1 cellular context compared by ENCODE assay signal in the genomic region with DNA sequence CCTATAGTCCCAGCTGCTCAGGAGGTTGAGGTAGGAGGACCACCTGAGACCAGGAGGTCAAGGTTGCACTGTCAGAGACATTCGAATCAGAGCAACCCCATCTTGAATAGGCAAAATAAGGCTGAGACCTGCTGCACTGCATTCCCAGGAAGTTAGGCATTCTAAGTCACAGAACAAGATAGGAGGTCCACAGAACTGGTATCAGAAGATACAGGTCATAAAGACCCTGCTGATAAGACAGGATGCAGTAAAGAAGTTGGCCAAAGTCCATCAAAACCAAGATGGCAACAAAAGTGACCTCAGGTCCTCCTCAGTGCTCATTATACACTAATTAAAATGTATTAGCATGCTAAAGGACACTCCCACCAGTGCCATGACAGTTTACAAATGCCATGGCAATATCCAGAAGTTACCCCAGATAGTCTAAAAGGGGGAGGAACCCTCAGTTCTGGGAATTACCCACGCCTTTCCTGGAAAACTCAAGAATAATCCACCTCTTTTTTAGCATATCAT.
TF ChIP-seq lines count a peak whose summit lies in the region.

No MANE protein-coding gene starts in this region.

TF ChIP-seq in K562, 482 proteins besides CTCF, POLR2A, EP300 and RAD21 (continued from another document and continues in another):
- TF ChIP-seq, protein P1, sequence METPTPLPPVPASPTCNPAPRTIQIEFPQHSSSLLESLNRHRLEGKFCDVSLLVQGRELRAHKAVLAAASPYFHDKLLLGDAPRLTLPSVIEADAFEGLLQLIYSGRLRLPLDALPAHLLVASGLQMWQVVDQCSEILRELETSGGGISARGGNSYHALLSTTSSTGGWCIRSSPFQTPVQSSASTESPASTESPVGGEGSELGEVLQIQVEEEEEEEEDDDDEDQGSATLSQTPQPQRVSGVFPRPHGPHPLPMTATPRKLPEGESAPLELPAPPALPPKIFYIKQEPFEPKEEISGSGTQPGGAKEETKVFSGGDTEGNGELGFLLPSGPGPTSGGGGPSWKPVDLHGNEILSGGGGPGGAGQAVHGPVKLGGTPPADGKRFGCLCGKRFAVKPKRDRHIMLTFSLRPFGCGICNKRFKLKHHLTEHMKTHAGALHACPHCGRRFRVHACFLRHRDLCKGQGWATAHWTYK (CRISPR knock-in tag; IDR thresholded peaks at IDR 0.05), result no peak; the same call in 1 of the 2 replicates
- TF ChIP-seq, protein P2, sequence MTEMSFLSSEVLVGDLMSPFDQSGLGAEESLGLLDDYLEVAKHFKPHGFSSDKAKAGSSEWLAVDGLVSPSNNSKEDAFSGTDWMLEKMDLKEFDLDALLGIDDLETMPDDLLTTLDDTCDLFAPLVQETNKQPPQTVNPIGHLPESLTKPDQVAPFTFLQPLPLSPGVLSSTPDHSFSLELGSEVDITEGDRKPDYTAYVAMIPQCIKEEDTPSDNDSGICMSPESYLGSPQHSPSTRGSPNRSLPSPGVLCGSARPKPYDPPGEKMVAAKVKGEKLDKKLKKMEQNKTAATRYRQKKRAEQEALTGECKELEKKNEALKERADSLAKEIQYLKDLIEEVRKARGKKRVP (CRISPR knock-in tag; IDR thresholded peaks at IDR 0.05), result 0 out of 2 replicates have a peak, but pooled peaks have one; percentile 54
- TF ChIP-seq ZNF175 (CRISPR knock-in tag; IDR thresholded peaks at IDR 0.05; ENCODE audit: low read depth) (no peak), ZBED1 (IDR thresholded peaks at IDR 0.05) (no peak), BCL6 (CRISPR knock-in tag; IDR thresholded peaks at IDR 0.05) (peak; percentile 38; the same call in 1 of the 2 replicates), ELF2 (CRISPR knock-in tag; IDR thresholded peaks at IDR 0.05) (no peak), MCM3 (IDR thresholded peaks at IDR 0.05) (no peak), PPARD (CRISPR knock-in tag; IDR thresholded peaks at IDR 0.05) (no peak), MEF2A (IDR thresholded peaks at IDR 0.05; ENCODE audit: control insufficient read depth, low read depth, low read length) (no peak), HIVEP1 (CRISPR knock-in tag; IDR thresholded peaks at IDR 0.05) (0 out of 2 replicates have a peak, but pooled peaks have one; percentile 51), RBM39 (optimal IDR thresholded peaks at IDR 0.05; ENCODE audit: low read depth, low read length) (no peak), MEIS2 (IDR thresholded peaks at IDR 0.05; ENCODE audit: partially characterized antibody) (peak; percentile 15), NFIX (CRISPR knock-in tag; IDR thresholded peaks at IDR 0.05; ENCODE audit: low read depth) (no peak), NR2C1 (IDR thresholded peaks at IDR 0.05) (no peak), NR2C1 (tag; IDR thresholded peaks at IDR 0.05) (peak; percentile 12; the same call in 1 of the 2 replicates), GABPA (tag; conservative IDR thresholded peaks at IDR 0.05; ENCODE audit: low read depth) (peak; percentile 39; the same call in 1 of the 2 replicates), DMBX1 (CRISPR knock-in tag; IDR thresholded peaks at IDR 0.05; ENCODE audit: borderline replicate concordance) (no peak), MAZ (CRISPR knock-in tag; conservative IDR thresholded peaks at IDR 0.05 in 1 of 2, IDR thresholded peaks at IDR 0.05 in 1 of 2) (peak in 1 of 2 experiments; percentile 5; a peak in 1 of 4 replicates), RNF2 (IDR thresholded peaks at IDR 0.05) (no peak; the same call in 1 of the 2 replicates), CBX8 (IDR thresholded peaks at IDR 0.05; ENCODE audit: borderline replicate concordance, extremely low read depth, low read depth, low read length, poor library complexity, severe bottlenecking) (no peak), ZNF311 (CRISPR knock-in tag; IDR thresholded peaks at IDR 0.05) (peak; percentile 43; the same call in 1 of the 2 replicates), MTA1 (IDR thresholded peaks at IDR 0.05; ENCODE audit: borderline replicate concordance) (no peak), ZNF766 (CRISPR knock-in tag; conservative IDR thresholded peaks at IDR 0.05) (peak; percentile 72), POU5F1 (IDR thresholded peaks at IDR 0.05; ENCODE audit: borderline replicate concordance, low read depth, low read length, partially characterized antibody) (no peak), SMARCA5 (IDR thresholded peaks at IDR 0.05) (no peak), GTF2F1 (IDR thresholded peaks at IDR 0.05; ENCODE audit: low read depth, low read length) (no peak), ESRRA (IDR thresholded peaks at IDR 0.05; ENCODE audit: borderline replicate concordance, low read depth) (no peak), ZNF507 (tag; conservative IDR thresholded peaks at IDR 0.05) (no peak), NCOR1 (IDR thresholded peaks at IDR 0.05) (peak; percentile 43), KDM4B (IDR thresholded peaks at IDR 0.05; ENCODE audit: borderline replicate concordance in 2 of 2, low read depth in 1 of 2) (no peak), HNRNPH1 (optimal IDR thresholded peaks at IDR 0.05; ENCODE audit: low read depth, low read length) (no peak), ZNF668 (CRISPR knock-in tag; IDR thresholded peaks at IDR 0.05) (no peak), PRMT5 (CRISPR knock-in tag; IDR thresholded peaks at IDR 0.05) (no peak), NR2F6 (CRISPR knock-in tag; IDR thresholded peaks at IDR 0.05) (no peak), SETDB1 (IDR thresholded peaks at IDR 0.05; ENCODE audit: low read length) (no peak), FOS (IDR thresholded peaks at IDR 0.05; ENCODE audit: extremely low read depth, insufficient read length) (no peak), ZNF197 (CRISPR knock-in tag; IDR thresholded peaks at IDR 0.05; ENCODE audit: low read depth) (peak; percentile 78; the same call in 1 of the 2 replicates), PHB (CRISPR knock-in tag; IDR thresholded peaks at IDR 0.05) (no peak)
- TF ChIP-seq, protein P3, sequence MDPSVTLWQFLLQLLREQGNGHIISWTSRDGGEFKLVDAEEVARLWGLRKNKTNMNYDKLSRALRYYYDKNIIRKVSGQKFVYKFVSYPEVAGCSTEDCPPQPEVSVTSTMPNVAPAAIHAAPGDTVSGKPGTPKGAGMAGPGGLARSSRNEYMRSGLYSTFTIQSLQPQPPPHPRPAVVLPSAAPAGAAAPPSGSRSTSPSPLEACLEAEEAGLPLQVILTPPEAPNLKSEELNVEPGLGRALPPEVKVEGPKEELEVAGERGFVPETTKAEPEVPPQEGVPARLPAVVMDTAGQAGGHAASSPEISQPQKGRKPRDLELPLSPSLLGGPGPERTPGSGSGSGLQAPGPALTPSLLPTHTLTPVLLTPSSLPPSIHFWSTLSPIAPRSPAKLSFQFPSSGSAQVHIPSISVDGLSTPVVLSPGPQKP (CRISPR knock-in tag; IDR thresholded peaks at IDR 0.05), result no peak
- TF ChIP-seq, protein P4, sequence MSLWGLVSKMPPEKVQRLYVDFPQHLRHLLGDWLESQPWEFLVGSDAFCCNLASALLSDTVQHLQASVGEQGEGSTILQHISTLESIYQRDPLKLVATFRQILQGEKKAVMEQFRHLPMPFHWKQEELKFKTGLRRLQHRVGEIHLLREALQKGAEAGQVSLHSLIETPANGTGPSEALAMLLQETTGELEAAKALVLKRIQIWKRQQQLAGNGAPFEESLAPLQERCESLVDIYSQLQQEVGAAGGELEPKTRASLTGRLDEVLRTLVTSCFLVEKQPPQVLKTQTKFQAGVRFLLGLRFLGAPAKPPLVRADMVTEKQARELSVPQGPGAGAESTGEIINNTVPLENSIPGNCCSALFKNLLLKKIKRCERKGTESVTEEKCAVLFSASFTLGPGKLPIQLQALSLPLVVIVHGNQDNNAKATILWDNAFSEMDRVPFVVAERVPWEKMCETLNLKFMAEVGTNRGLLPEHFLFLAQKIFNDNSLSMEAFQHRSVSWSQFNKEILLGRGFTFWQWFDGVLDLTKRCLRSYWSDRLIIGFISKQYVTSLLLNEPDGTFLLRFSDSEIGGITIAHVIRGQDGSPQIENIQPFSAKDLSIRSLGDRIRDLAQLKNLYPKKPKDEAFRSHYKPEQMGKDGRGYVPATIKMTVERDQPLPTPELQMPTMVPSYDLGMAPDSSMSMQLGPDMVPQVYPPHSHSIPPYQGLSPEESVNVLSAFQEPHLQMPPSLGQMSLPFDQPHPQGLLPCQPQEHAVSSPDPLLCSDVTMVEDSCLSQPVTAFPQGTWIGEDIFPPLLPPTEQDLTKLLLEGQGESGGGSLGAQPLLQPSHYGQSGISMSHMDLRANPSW (CRISPR knock-in tag; IDR thresholded peaks at IDR 0.05), result no peak
- TF ChIP-seq, protein P5, sequence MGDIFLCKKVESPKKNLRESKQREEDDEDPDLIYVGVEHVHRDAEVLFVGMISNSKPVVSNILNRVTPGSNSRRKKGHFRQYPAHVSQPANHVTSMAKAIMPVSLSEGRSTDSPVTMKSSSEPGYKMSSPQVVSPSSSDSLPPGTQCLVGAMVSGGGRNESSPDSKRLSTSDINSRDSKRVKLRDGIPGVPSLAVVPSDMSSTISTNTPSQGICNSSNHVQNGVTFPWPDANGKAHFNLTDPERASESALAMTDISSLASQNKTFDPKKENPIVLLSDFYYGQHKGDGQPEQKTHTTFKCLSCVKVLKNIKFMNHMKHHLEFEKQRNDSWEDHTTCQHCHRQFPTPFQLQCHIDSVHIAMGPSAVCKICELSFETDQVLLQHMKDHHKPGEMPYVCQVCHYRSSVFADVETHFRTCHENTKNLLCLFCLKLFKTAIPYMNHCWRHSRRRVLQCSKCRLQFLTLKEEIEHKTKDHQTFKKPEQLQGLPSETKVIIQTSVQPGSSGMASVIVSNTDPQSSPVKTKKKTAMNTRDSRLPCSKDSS (IDR thresholded peaks at IDR 0.05; ENCODE audit: low read depth, partially characterized antibody), result no peak
- TF ChIP-seq, protein P6, sequence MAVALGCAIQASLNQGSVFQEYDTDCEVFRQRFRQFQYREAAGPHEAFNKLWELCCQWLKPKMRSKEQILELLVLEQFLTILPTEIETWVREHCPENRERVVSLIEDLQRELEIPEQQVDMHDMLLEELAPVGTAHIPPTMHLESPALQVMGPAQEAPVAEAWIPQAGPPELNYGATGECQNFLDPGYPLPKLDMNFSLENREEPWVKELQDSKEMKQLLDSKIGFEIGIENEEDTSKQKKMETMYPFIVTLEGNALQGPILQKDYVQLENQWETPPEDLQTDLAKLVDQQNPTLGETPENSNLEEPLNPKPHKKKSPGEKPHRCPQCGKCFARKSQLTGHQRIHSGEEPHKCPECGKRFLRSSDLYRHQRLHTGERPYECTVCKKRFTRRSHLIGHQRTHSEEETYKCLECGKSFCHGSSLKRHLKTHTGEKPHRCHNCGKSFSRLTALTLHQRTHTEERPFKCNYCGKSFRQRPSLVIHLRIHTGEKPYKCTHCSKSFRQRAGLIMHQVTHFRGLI (CRISPR knock-in tag; IDR thresholded peaks at IDR 0.05), result peak; percentile 25; the same call in 1 of the 2 replicates
- TF ChIP-seq, protein P7, sequence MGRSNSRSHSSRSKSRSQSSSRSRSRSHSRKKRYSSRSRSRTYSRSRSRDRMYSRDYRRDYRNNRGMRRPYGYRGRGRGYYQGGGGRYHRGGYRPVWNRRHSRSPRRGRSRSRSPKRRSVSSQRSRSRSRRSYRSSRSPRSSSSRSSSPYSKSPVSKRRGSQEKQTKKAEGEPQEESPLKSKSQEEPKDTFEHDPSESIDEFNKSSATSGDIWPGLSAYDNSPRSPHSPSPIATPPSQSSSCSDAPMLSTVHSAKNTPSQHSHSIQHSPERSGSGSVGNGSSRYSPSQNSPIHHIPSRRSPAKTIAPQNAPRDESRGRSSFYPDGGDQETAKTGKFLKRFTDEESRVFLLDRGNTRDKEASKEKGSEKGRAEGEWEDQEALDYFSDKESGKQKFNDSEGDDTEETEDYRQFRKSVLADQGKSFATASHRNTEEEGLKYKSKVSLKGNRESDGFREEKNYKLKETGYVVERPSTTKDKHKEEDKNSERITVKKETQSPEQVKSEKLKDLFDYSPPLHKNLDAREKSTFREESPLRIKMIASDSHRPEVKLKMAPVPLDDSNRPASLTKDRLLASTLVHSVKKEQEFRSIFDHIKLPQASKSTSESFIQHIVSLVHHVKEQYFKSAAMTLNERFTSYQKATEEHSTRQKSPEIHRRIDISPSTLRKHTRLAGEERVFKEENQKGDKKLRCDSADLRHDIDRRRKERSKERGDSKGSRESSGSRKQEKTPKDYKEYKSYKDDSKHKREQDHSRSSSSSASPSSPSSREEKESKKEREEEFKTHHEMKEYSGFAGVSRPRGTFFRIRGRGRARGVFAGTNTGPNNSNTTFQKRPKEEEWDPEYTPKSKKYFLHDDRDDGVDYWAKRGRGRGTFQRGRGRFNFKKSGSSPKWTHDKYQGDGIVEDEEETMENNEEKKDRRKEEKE (IDR thresholded peaks at IDR 0.05; ENCODE audit: borderline replicate concordance in 1 of 2, control insufficient read depth in 1 of 2, low read depth in 2 of 2, low read length in 1 of 2), result no peak
- TF ChIP-seq, protein P8, sequence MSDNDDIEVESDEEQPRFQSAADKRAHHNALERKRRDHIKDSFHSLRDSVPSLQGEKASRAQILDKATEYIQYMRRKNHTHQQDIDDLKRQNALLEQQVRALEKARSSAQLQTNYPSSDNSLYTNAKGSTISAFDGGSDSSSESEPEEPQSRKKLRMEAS (CRISPR knock-in tag; IDR thresholded peaks at IDR 0.05), result no peak
- TF ChIP-seq, protein P9, sequence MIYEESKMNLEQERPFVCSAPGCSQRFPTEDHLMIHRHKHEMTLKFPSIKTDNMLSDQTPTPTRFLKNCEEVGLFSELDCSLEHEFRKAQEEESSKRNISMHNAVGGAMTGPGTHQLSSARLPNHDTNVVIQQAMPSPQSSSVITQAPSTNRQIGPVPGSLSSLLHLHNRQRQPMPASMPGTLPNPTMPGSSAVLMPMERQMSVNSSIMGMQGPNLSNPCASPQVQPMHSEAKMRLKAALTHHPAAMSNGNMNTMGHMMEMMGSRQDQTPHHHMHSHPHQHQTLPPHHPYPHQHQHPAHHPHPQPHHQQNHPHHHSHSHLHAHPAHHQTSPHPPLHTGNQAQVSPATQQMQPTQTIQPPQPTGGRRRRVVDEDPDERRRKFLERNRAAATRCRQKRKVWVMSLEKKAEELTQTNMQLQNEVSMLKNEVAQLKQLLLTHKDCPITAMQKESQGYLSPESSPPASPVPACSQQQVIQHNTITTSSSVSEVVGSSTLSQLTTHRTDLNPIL (CRISPR knock-in tag; IDR thresholded peaks at IDR 0.05), result no peak
- TF ChIP-seq, protein P10, sequence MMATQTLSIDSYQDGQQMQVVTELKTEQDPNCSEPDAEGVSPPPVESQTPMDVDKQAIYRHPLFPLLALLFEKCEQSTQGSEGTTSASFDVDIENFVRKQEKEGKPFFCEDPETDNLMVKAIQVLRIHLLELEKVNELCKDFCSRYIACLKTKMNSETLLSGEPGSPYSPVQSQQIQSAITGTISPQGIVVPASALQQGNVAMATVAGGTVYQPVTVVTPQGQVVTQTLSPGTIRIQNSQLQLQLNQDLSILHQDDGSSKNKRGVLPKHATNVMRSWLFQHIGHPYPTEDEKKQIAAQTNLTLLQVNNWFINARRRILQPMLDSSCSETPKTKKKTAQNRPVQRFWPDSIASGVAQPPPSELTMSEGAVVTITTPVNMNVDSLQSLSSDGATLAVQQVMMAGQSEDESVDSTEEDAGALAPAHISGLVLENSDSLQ (IDR thresholded peaks at IDR 0.05), result no peak
- TF ChIP-seq, protein P11, sequence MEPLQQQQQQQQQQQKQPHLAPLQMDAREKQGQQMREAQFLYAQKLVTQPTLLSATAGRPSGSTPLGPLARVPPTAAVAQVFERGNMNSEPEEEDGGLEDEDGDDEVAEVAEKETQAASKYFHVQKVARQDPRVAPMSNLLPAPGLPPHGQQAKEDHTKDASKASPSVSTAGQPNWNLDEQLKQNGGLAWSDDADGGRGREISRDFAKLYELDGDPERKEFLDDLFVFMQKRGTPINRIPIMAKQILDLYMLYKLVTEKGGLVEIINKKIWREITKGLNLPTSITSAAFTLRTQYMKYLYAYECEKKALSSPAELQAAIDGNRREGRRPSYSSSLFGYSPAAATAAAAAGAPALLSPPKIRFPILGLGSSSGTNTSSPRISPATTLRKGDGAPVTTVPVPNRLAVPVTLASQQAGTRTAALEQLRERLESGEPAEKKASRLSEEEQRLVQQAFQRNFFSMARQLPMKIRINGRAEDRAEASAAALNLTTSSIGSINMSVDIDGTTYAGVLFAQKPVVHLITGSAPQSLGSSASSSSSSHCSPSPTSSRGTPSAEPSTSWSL (CRISPR knock-in tag; IDR thresholded peaks at IDR 0.05; ENCODE audit: borderline replicate concordance), result no peak
